1 cellular context compared by ENCODE assay signal in genomic region chr19:40056505-40056904, GRCh38.
TF ChIP-seq lines count a peak whose summit lies in the region.

No MANE protein-coding gene starts in this region.

TF ChIP-seq in endothelial cell of umbilical vein, 7 proteins besides CTCF, POLR2A, EP300 and RAD21:
- no peak for TF ChIP-seq EZH2 (IDR thresholded peaks at IDR 0.05; ENCODE audit: borderline replicate concordance, low read depth, low read length, severe bottlenecking)
- TF ChIP-seq GATA2 (IDR thresholded peaks at IDR 0.05; ENCODE audit: insufficient read depth, insufficient read length, low read depth, low read length): no peak
- no peak for TF ChIP-seq FOS (IDR thresholded peaks at IDR 0.05; ENCODE audit: borderline replicate concordance, insufficient read depth, low read length)
- TF ChIP-seq POLR2AphosphoS5 (IDR thresholded peaks at IDR 0.05; ENCODE audit: insufficient read depth, low read depth, low read length): no peak
- TF ChIP-seq MYC (IDR thresholded peaks at IDR 0.05; ENCODE audit: low read depth, low read length): no peak
- TF ChIP-seq JUN (IDR thresholded peaks at IDR 0.05; ENCODE audit: borderline replicate concordance, insufficient read depth, insufficient read length, low read depth): no peak
- no peak for TF ChIP-seq MAX (IDR thresholded peaks at IDR 0.05; ENCODE audit: insufficient read depth, insufficient read length)
